ENCODE assay signal across 21 cellular contexts in genomic region chr14:100362311-100362927, GRCh38. TPM values are rescaled to one million over a fixed set of nuclear protein-coding genes. Genes with fewer than 3 reads are reported as not detected.
DNase-seq lines count a peak whose midpoint lies in the region; ATAC-seq and TF ChIP-seq lines count a peak whose summit lies in the region.
"Had no signal": no experiment of that assay in that cellular context is flagged by ENCODE, and none has a peak within 500 bp of the region (broad histone marks: within the 10 kb centered on the region; RNA-seq: fewer than 3 reads in every experiment).

No MANE protein-coding gene starts in this region.

- H2AFZ ChIP-seq in smooth muscle cell (ENCODE audit: low read depth) = no peak overlapping the region
- H2AFZ ChIP-seq: PC-9 had no signal

- peaks cover under 1% of the 10 kb centered on the region for H4K20me1 ChIP-seq in smooth muscle cell (ENCODE audit: low read depth)

- ATAC-seq in activated T-cell treated with anti-CD3 and anti-CD28 coated beads, Interleukin-2, amount 50 U/mL, for 72 hours (replicated peaks in 1 of 2) = no peak
- no peak for ATAC-seq in activated T-cell treated with anti-CD3 and anti-CD28 coated beads, Interleukin-2, amount 50 U/mL, for 4 hours
- ATAC-seq in GM21786 (IDR thresholded peaks at IDR 0.05; ENCODE audit: unreplicated experiment) = no peak

- no peak for DNase-seq in activated T-cell treated with anti-CD3 and anti-CD28 coated beads, Interleukin-2, amount 50 U/mL, for 72 hours
- no peak for DNase-seq in activated T-cell treated with anti-CD3 and anti-CD28 coated beads, Interleukin-2, amount 50 U/mL, for 4 hours
- DNase-seq in NCI-H774 (lab: John Stamatoyannopoulos, UW) = peak; percentile 40
- peak; percentile 41 for DNase-seq in epithelial cell of esophagus (ENCODE audit: low read depth)
- no peak for DNase-seq in smooth muscle cell (lab: John Stamatoyannopoulos, UW; ENCODE audit: unreplicated experiment)
- no peak for DNase-seq in middle frontal gyrus (ENCODE audit: extremely low spot score, low spot score)
- no peak for DNase-seq in activated CD4-positive, alpha-beta T cell treated with anti-CD3 and anti-CD28 coated beads, Interleukin-2, amount 50 U/mL, for 4 hours
- DNase-seq: activated effector memory CD4-positive, alpha-beta T cell treated with Interleukin-2 at 50 U/mL for 16 hours; amygdala; GOT3; head of caudate nucleus; Karpas-422; mesendoderm; NCI-H524 treated with DMSO at 0.1 percent for 48 hours; PC-9; retina had no signal

- peaks cover 51% of the 10 kb centered on the region for H3K4me1 Mint-ChIP-seq in activated T-cell treated with anti-CD3 and anti-CD28 coated beads, Interleukin-2, amount 50 U/mL, for 72 hours (ENCODE audit: low read depth)
- H3K4me1 Mint-ChIP-seq in activated T-cell treated with anti-CD3 and anti-CD28 coated beads, Interleukin-2, amount 50 U/mL, for 4 hours (ENCODE audit: low read depth) = peaks cover 10% of the 10 kb centered on the region
- H3K4me1 Mint-ChIP-seq: neural crest cell had no signal

- peaks cover 12% of the 10 kb centered on the region for H3K36me3 ChIP-seq in smooth muscle cell (ENCODE audit: low read depth)

- no peak overlapping the region for H3K9ac ChIP-seq in smooth muscle cell (ENCODE audit: low read depth)

- H3K27me3 Mint-ChIP-seq in activated T-cell treated with anti-CD3 and anti-CD28 coated beads, Interleukin-2, amount 50 U/mL, for 72 hours (ENCODE audit: low read depth) = no peaks in the 10 kb centered on the region
- H3K27me3 Mint-ChIP-seq in activated T-cell treated with anti-CD3 and anti-CD28 coated beads, Interleukin-2, amount 50 U/mL, for 4 hours (ENCODE audit: low read depth) = no peaks in the 10 kb centered on the region

- peaks cover 35 to 79% of the 10 kb centered on the region in 2 donors for H3K36me3 Mint-ChIP-seq in activated T-cell treated with anti-CD3 and anti-CD28 coated beads, Interleukin-2, amount 50 U/mL, for 72 hours (ENCODE audit: insufficient read depth in 2 of 2)
- peaks cover 63% of the 10 kb centered on the region for H3K36me3 Mint-ChIP-seq in activated T-cell treated with anti-CD3 and anti-CD28 coated beads, Interleukin-2, amount 50 U/mL, for 4 hours (ENCODE audit: insufficient read depth)

- H3K9me3 ChIP-seq in smooth muscle cell (replicated peaks; ENCODE audit: low read depth) = no peaks in the 10 kb centered on the region

- peak overlapping the region in 1 of 2 donors; percentile 43 for H3K4me3 Mint-ChIP-seq in activated T-cell treated with anti-CD3 and anti-CD28 coated beads, Interleukin-2, amount 50 U/mL, for 72 hours
- H3K4me3 Mint-ChIP-seq in activated T-cell treated with anti-CD3 and anti-CD28 coated beads, Interleukin-2, amount 50 U/mL, for 4 hours = no peak overlapping the region
- H3K4me3 Mint-ChIP-seq: neural crest cell had no signal

- H3K4me2 ChIP-seq in smooth muscle cell = peak overlapping the region; percentile 66
- H3K4me2 ChIP-seq: PC-9 had no signal

- peaks cover 18% of the 10 kb centered on the region for H3K4me1 ChIP-seq in smooth muscle cell (ENCODE audit: low read depth)

- peaks cover 5% of the 10 kb centered on the region for H3K79me2 ChIP-seq in smooth muscle cell (ENCODE audit: low read depth)

- peaks cover 7% of the 10 kb centered on the region for H3F3A ChIP-seq in smooth muscle cell (ENCODE audit: low read depth)

- peak overlapping the region; percentile 64 for H3K27ac ChIP-seq in smooth muscle cell (ENCODE audit: low read depth)
- H3K27ac ChIP-seq: epithelial cell of prostate, PC-9 had no signal

- TF ChIP-seq CTCF in epithelial cell of esophagus (IDR thresholded peaks at IDR 0.05; ENCODE audit: insufficient read depth, low read depth, low read length, missing control alignments) (no peak), smooth muscle cell (IDR thresholded peaks at IDR 0.05; ENCODE audit: borderline replicate concordance, insufficient read depth, poor library complexity, severe bottlenecking) (no peak)

- H3K27me3 ChIP-seq in smooth muscle cell (ENCODE audit: low read depth) = no peaks in the 10 kb centered on the region

- no peak overlapping the region for H3K4me3 ChIP-seq in epithelial cell of esophagus (ENCODE audit: low read length)
- H3K4me3 ChIP-seq in smooth muscle cell = no peak overlapping the region
- H3K4me3 ChIP-seq: PC-9 had no signal

- 58% methylated on average over 1 of the region's 1 CpG for WGBS in smooth muscle cell (ENCODE audit: low lambda C conversion rate)

- H3K9me3 Mint-ChIP-seq in activated T-cell treated with anti-CD3 and anti-CD28 coated beads, Interleukin-2, amount 50 U/mL, for 72 hours = no peaks in the 10 kb centered on the region
- no peaks in the 10 kb centered on the region for H3K9me3 Mint-ChIP-seq in activated T-cell treated with anti-CD3 and anti-CD28 coated beads, Interleukin-2, amount 50 U/mL, for 4 hours

- H3K27ac Mint-ChIP-seq in activated T-cell treated with anti-CD3 and anti-CD28 coated beads, Interleukin-2, amount 50 U/mL, for 72 hours = peak overlapping the region; percentile 56

RNA-seq across cellular contexts. Expression of gene WDR25, which starts 13.9 kb away (rescaled TPM):
- 10 to 100 TPM; 12.5 to 13.6 TPM for total RNA-seq in activated T-cell treated with anti-CD3 and anti-CD28 coated beads, Interleukin-2, amount 50 U/mL, for 72 hours
- 10 to 100 TPM in 2 of 3 donors, 1 to 10 TPM in 1; 9.2 to 11.7 (median 10.1) TPM for total RNA-seq in activated T-cell treated with anti-CD3 and anti-CD28 coated beads, Interleukin-2, amount 50 U/mL, for 4 hours
- 8.8 and 9.8 TPM in 2 replicates for total RNA-seq in smooth muscle cell
- 15.8 and 15.9 TPM in 2 replicates for polyA plus RNA-seq in smooth muscle cell

RNA-seq across cellular contexts. Expression of gene SLC25A47, which starts 39.3 kb away (rescaled TPM):
- not detected for total RNA-seq in activated T-cell treated with anti-CD3 and anti-CD28 coated beads, Interleukin-2, amount 50 U/mL, for 72 hours
- not detected for total RNA-seq in activated T-cell treated with anti-CD3 and anti-CD28 coated beads, Interleukin-2, amount 50 U/mL, for 4 hours
- not detected in 2 replicates for total RNA-seq in smooth muscle cell
- 0.59 TPM in 1 of 2 replicates, not detected in the other for polyA plus RNA-seq in smooth muscle cell
- total RNA-seq: activated CD8-positive, alpha-beta memory T cell treated with anti-CD3 and anti-CD28 coated beads for 36 hours; neural crest cell; PC-9 had no signal
- polyA plus RNA-seq: keratinocyte had no signal

RNA-seq across cellular contexts. Expression of gene SLC25A29, which starts 56.2 kb away (rescaled TPM):
- 10 to 100 TPM; 22.7 to 47.2 TPM for total RNA-seq in activated T-cell treated with anti-CD3 and anti-CD28 coated beads, Interleukin-2, amount 50 U/mL, for 72 hours
- 10 to 100 TPM in 1 of 3 donors, 1 to 10 TPM in 2; 6.2 to 10.8 (median 6.6) TPM for total RNA-seq in activated T-cell treated with anti-CD3 and anti-CD28 coated beads, Interleukin-2, amount 50 U/mL, for 4 hours
- total RNA-seq in smooth muscle cell = 19.9 and 27.5 TPM in 2 replicates
- 24.9 and 31.8 TPM in 2 replicates for polyA plus RNA-seq in smooth muscle cell

Comparison
In these comparisons a context has a peak if more than half of its experiments do, and no peak if none do; other contexts are left out.
1. DNase-seq: peak in NCI-H774 (single experiment) and epithelial cell of esophagus (single experiment); none in activated T-cell treated with anti-CD3 and anti-CD28 coated beads, Interleukin-2, amount 50 U/mL, for 72 hours (0 of 2), activated T-cell treated with anti-CD3 and anti-CD28 coated beads, Interleukin-2, amount 50 U/mL, for 4 hours (single experiment), smooth muscle cell (single experiment), middle frontal gyrus (single experiment) and activated CD4-positive, alpha-beta T cell treated with anti-CD3 and anti-CD28 coated beads, Interleukin-2, amount 50 U/mL, for 4 hours (0 of 2).